In genomic region chr9:126411948-126412284, GRCh38 we compare ENCODE assay signal across 11 cellular contexts.
A peak's percentile ranks its signal among the peaks of the same experiment; 100 is the strongest.
DNase-seq lines count a peak whose midpoint lies in the region; ATAC-seq and TF ChIP-seq lines count a peak whose summit lies in the region.
"Had no signal": no experiment of that assay in that cellular context is flagged by ENCODE, and none has a peak within 500 bp of the region (broad histone marks: within the 10 kb centered on the region; RNA-seq: fewer than 3 reads in every experiment).

No MANE protein-coding gene starts in this region.

- peak; percentile 23 for ATAC-seq in HG03108 (IDR thresholded peaks at IDR 0.05; ENCODE audit: unreplicated experiment)
- ATAC-seq: A549 had no signal

- no peaks in the 10 kb centered on the region for H3K79me2 ChIP-seq in OCI-LY7 (ENCODE audit: insufficient read depth, low read depth, low read length)

- no peaks in the 10 kb centered on the region for H3K9me2 ChIP-seq in OCI-LY7 (ENCODE audit: insufficient read depth, low read length)

- no peaks in the 10 kb centered on the region for H3K9me3 Mint-ChIP-seq in nephron progenitor cell

- BruUV-seq in OCI-LY7 (replicated peaks; lab: Mats Ljungman, UMichigan), result no TSS peak

- no peak overlapping the region for H3K4me3 Mint-ChIP-seq in nephron progenitor cell

- intact Hi-C loops in OCI-LY7 (cut with micrococcal nuclease; ENCODE audit: unreplicated experiment), result no loop called here

- H3K27ac Mint-ChIP-seq in nephron progenitor cell, result peak overlapping the region; percentile 6

- in situ Hi-C loops in HAP-1 (cut with MboI; ENCODE audit: low sequenced_read_pairs), result no loop called here

- H3K9me3 ChIP-seq in OCI-LY7 (ENCODE audit: low read length) (no peaks in the 10 kb centered on the region), HAP-1 (no peaks in the 10 kb centered on the region)
- H3K9me3 ChIP-seq: A549 had no signal

- TF ChIP-seq CTCF in OCI-LY7 (conservative IDR thresholded peaks at IDR 0.05; ENCODE audit: low read length) (no peak), nephron progenitor cell (IDR thresholded peaks at IDR 0.05) (no peak)

- H3K4me2 ChIP-seq in OCI-LY7 (ENCODE audit: low read length), result peak overlapping the region; percentile 74
- H3K4me2 ChIP-seq: A549 had no signal

- CTCF ChIA-PET in OCI-LY7 (lab: Charles Lee; ENCODE audit: unreplicated experiment), result no interaction called here

- peak overlapping the region; percentile 48 for H3K4me3 ChIP-seq in OCI-LY7 (ENCODE audit: low read depth, low read length, poor library complexity, severe bottlenecking)
- H3K4me3 ChIP-seq in HAP-1, result no peak overlapping the region
- H3K4me3 ChIP-seq: A549 had no signal

- H3K27ac ChIP-seq in OCI-LY7 (ENCODE audit: low read depth, low read length, poor library complexity, severe bottlenecking), result peak overlapping the region; percentile 41
- H3K27ac ChIP-seq: A549 had no signal

- peaks cover 17% of the 10 kb centered on the region for H3K36me3 Mint-ChIP-seq in nephron progenitor cell (ENCODE audit: low read depth)

- H4K20me1 ChIP-seq in OCI-LY7 (ENCODE audit: insufficient read depth, low read length), result no peaks in the 10 kb centered on the region

- H2AFZ ChIP-seq in OCI-LY7 (ENCODE audit: low read length), result peak overlapping the region; percentile 80; the same call in 1 of the 2 replicates

- DNase-seq in NCI-H2196 (lab: John Stamatoyannopoulos, UW; ENCODE audit: unreplicated experiment) (peak; percentile 42), NCI-H2196 treated with DMSO at 0.1 percent for 48 hours (lab: John Stamatoyannopoulos, UW; ENCODE audit: unreplicated experiment) (no peak), OCI-LY7 (ENCODE audit: low spot score) (peak; percentile 6), nephron progenitor cell (no peak), HAP-1 (ENCODE audit: low spot score in 2 of 2) (no peak), H4 (ENCODE audit: low spot score) (no peak), islet precursor cell (no peak)
- DNase-seq: anterior cingulate cortex; stimulated activated CD4-positive, alpha-beta T cell treated with anti-CD3 and anti-CD28 coated beads, Interleukin-2, amount 100 ng/mL, for 48 hours had no signal

- POLR2A ChIA-PET in OCI-LY7 (lab: Charles Lee), result no interaction called here

- H3K4me1 ChIP-seq in OCI-LY7 (ENCODE audit: insufficient read depth, low read length, poor library complexity, severe bottlenecking) (peaks cover 18% of the 10 kb centered on the region), HAP-1 (no peaks in the 10 kb centered on the region)

- H3K27me3 Mint-ChIP-seq in nephron progenitor cell (ENCODE audit: low read depth, poor library complexity), result peaks cover 8% of the 10 kb centered on the region

- H3K36me3 ChIP-seq in OCI-LY7 (ENCODE audit: insufficient read depth, low read length) (no peaks in the 10 kb centered on the region), HAP-1 (replicated peaks) (no peaks in the 10 kb centered on the region)

- H3K27me3 ChIP-seq in HAP-1 (ENCODE audit: low read depth), result no peaks in the 10 kb centered on the region

- H3K4me1 Mint-ChIP-seq in nephron progenitor cell, result peaks cover 15% of the 10 kb centered on the region

Comparison
In these comparisons a context has a peak if more than half of its experiments do, and no peak if none do; other contexts are left out.
1. DNase-seq: peak in NCI-H2196 (single experiment) and OCI-LY7 (single experiment); none in NCI-H2196 treated with DMSO at 0.1 percent for 48 hours (single experiment), nephron progenitor cell (single experiment), HAP-1 (0 of 2), H4 (single experiment) and islet precursor cell (single experiment).